1 cellular context compared by ENCODE assay signal in genomic region chr10:102644646-102645387, GRCh38.
A peak's percentile ranks its signal among the peaks of the same experiment; 100 is the strongest.
TF ChIP-seq lines count a peak whose summit lies in the region.

No MANE protein-coding gene starts in this region.

TF ChIP-seq in HepG2, 621 proteins besides CTCF, POLR2A, EP300 and RAD21 (continued from another document and continues in another):
- TF ChIP-seq MTERF4 (CRISPR knock-in tag; IDR thresholded peaks at IDR 0.05) (peak; percentile 89; the same call in 1 of the 2 replicates), SALL2 (CRISPR knock-in tag; IDR thresholded peaks at IDR 0.05) (peak; percentile 54; the same call in 1 of the 2 replicates), MTA3 (CRISPR knock-in tag; IDR thresholded peaks at IDR 0.05) (no peak), ZNF564 (CRISPR knock-in tag; IDR thresholded peaks at IDR 0.05) (peak; percentile 74; the same call in 1 of the 2 replicates), TCF7 (IDR thresholded peaks at IDR 0.05; ENCODE audit: low read depth) (no peak), ZBTB33 (CRISPR knock-in tag; IDR thresholded peaks at IDR 0.05) (peak; percentile 85), FOXC1 (CRISPR knock-in tag; IDR thresholded peaks at IDR 0.05; ENCODE audit: borderline replicate concordance) (peak; percentile 93), TBX2 (CRISPR knock-in tag; IDR thresholded peaks at IDR 0.05; ENCODE audit: borderline replicate concordance) (peak; percentile 75; the same call in 1 of the 2 replicates), ZNF800 (CRISPR knock-in tag; IDR thresholded peaks at IDR 0.05) (peak; percentile 62; the same call in 1 of the 2 replicates), GATAD1 (CRISPR knock-in tag; IDR thresholded peaks at IDR 0.05) (peak; percentile 73), FOXA1 (IDR thresholded peaks at IDR 0.05) (no peak), FOXA1 (CRISPR knock-in tag; IDR thresholded peaks at IDR 0.05) (no peak; the same call in 1 of the 2 replicates), MBNL3 (CRISPR knock-in tag; conservative IDR thresholded peaks at IDR 0.05) (no peak), SIN3A (IDR thresholded peaks at IDR 0.05; ENCODE audit: borderline replicate concordance, low read depth, low read length) (no peak), ZNF747 (CRISPR knock-in tag; IDR thresholded peaks at IDR 0.05; ENCODE audit: borderline replicate concordance) (no peak), ZNF556 (CRISPR knock-in tag; IDR thresholded peaks at IDR 0.05; ENCODE audit: borderline replicate concordance) (no peak), NR2C2 (CRISPR knock-in tag; IDR thresholded peaks at IDR 0.05; ENCODE audit: borderline replicate concordance) (peak; percentile 54; the same call in 1 of the 2 replicates), EED (CRISPR knock-in tag; IDR thresholded peaks at IDR 0.05) (peak; percentile 37; the same call in 1 of the 2 replicates), ELF4 (CRISPR knock-in tag; IDR thresholded peaks at IDR 0.05; ENCODE audit: borderline replicate concordance) (no peak), MYC (CRISPR knock-in tag; IDR thresholded peaks at IDR 0.05; ENCODE audit: borderline replicate concordance) (peak; percentile 98), CC2D1A (CRISPR knock-in tag; IDR thresholded peaks at IDR 0.05) (no peak), MED1 (CRISPR knock-in tag; IDR thresholded peaks at IDR 0.05) (peak; percentile 59), ZNF678 (CRISPR knock-in tag; IDR thresholded peaks at IDR 0.05) (peak; percentile 90), ZUFSP (CRISPR knock-in tag; IDR thresholded peaks at IDR 0.05; ENCODE audit: borderline replicate concordance) (no peak), CREM (IDR thresholded peaks at IDR 0.05) (no peak), CREM (CRISPR knock-in tag; IDR thresholded peaks at IDR 0.05) (no peak), ZBTB4 (CRISPR knock-in tag; IDR thresholded peaks at IDR 0.05; ENCODE audit: borderline replicate concordance) (no peak), ZNF501 (CRISPR knock-in tag; IDR thresholded peaks at IDR 0.05) (peak; percentile 64), HNRNPL (IDR thresholded peaks at IDR 0.05; ENCODE audit: low read depth, low read length) (peak; percentile 85), TRIM24 (CRISPR knock-in tag; IDR thresholded peaks at IDR 0.05) (no peak), ZNF3 (CRISPR knock-in tag; IDR thresholded peaks at IDR 0.05) (no peak), WIZ (CRISPR knock-in tag; IDR thresholded peaks at IDR 0.05) (no peak; the same call in 1 of the 2 replicates), ZIK1 (CRISPR knock-in tag; IDR thresholded peaks at IDR 0.05; ENCODE audit: borderline replicate concordance, low read depth) (peak; percentile 90; the same call in 1 of the 2 replicates), HNF4A (CRISPR knock-in tag; IDR thresholded peaks at IDR 0.05) (peak; percentile 14; the same call in 1 of the 2 replicates), TRIM22 (IDR thresholded peaks at IDR 0.05) (no peak), ZNF713 (CRISPR knock-in tag; IDR thresholded peaks at IDR 0.05) (0 out of 2 replicates have a peak, but pooled peaks have one; percentile 56), ZNF598 (CRISPR knock-in tag; IDR thresholded peaks at IDR 0.05; ENCODE audit: borderline replicate concordance) (0 out of 2 replicates have a peak, but pooled peaks have one; percentile 83), KDM1A (CRISPR knock-in tag; IDR thresholded peaks at IDR 0.05) (no peak), ZNF136 (CRISPR knock-in tag; IDR thresholded peaks at IDR 0.05; ENCODE audit: low read depth) (peak; percentile 81; the same call in 1 of the 2 replicates), FOXM1 (CRISPR knock-in tag; IDR thresholded peaks at IDR 0.05) (no peak; the same call in 1 of the 2 replicates), AHR (CRISPR knock-in tag; IDR thresholded peaks at IDR 0.05) (0 out of 2 replicates have a peak, but pooled peaks have one; percentile 71), BORCS8-MEF2B (CRISPR knock-in tag; IDR thresholded peaks at IDR 0.05) (peak; percentile 91)
- TF ChIP-seq, protein P1, sequence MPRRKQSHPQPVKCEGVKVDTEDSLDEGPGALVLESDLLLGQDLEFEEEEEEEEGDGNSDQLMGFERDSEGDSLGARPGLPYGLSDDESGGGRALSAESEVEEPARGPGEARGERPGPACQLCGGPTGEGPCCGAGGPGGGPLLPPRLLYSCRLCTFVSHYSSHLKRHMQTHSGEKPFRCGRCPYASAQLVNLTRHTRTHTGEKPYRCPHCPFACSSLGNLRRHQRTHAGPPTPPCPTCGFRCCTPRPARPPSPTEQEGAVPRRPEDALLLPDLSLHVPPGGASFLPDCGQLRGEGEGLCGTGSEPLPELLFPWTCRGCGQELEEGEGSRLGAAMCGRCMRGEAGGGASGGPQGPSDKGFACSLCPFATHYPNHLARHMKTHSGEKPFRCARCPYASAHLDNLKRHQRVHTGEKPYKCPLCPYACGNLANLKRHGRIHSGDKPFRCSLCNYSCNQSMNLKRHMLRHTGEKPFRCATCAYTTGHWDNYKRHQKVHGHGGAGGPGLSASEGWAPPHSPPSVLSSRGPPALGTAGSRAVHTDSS (CRISPR knock-in tag; conservative IDR thresholded peaks at IDR 0.05), result no peak
- TF ChIP-seq, protein P2, sequence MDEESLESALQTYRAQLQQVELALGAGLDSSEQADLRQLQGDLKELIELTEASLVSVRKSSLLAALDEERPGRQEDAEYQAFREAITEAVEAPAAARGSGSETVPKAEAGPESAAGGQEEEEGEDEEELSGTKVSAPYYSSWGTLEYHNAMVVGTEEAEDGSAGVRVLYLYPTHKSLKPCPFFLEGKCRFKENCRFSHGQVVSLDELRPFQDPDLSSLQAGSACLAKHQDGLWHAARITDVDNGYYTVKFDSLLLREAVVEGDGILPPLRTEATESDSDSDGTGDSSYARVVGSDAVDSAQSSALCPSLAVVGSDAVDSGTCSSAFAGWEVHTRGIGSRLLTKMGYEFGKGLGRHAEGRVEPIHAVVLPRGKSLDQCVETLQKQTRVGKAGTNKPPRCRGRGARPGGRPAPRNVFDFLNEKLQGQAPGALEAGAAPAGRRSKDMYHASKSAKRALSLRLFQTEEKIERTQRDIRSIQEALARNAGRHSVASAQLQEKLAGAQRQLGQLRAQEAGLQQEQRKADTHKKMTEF (CRISPR knock-in tag; IDR thresholded peaks at IDR 0.05), result peak; percentile 71
- TF ChIP-seq, protein P3, sequence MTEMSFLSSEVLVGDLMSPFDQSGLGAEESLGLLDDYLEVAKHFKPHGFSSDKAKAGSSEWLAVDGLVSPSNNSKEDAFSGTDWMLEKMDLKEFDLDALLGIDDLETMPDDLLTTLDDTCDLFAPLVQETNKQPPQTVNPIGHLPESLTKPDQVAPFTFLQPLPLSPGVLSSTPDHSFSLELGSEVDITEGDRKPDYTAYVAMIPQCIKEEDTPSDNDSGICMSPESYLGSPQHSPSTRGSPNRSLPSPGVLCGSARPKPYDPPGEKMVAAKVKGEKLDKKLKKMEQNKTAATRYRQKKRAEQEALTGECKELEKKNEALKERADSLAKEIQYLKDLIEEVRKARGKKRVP (CRISPR knock-in tag; IDR thresholded peaks at IDR 0.05), result peak in 1 of 2 experiments; percentile 78; a peak in 2 of 4 replicates
- TF ChIP-seq, protein P4, sequence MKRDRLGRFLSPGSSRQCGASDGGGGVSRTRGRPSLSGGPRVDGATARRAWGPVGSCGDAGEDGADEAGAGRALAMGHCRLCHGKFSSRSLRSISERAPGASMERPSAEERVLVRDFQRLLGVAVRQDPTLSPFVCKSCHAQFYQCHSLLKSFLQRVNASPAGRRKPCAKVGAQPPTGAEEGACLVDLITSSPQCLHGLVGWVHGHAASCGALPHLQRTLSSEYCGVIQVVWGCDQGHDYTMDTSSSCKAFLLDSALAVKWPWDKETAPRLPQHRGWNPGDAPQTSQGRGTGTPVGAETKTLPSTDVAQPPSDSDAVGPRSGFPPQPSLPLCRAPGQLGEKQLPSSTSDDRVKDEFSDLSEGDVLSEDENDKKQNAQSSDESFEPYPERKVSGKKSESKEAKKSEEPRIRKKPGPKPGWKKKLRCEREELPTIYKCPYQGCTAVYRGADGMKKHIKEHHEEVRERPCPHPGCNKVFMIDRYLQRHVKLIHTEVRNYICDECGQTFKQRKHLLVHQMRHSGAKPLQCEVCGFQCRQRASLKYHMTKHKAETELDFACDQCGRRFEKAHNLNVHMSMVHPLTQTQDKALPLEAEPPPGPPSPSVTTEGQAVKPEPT (CRISPR knock-in tag; IDR thresholded peaks at IDR 0.05; ENCODE audit: low read depth), result peak; percentile 92
- TF ChIP-seq, protein P5, sequence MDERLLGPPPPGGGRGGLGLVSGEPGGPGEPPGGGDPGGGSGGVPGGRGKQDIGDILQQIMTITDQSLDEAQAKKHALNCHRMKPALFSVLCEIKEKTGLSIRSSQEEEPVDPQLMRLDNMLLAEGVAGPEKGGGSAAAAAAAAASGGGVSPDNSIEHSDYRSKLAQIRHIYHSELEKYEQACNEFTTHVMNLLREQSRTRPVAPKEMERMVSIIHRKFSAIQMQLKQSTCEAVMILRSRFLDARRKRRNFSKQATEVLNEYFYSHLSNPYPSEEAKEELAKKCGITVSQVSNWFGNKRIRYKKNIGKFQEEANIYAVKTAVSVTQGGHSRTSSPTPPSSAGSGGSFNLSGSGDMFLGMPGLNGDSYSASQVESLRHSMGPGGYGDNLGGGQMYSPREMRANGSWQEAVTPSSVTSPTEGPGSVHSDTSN (CRISPR knock-in tag; IDR thresholded peaks at IDR 0.05), result no peak
